Comparison of ENCODE assay signal across 39 cellular contexts in genomic region chr4:55530167-55530566, GRCh38.
"Had no signal": no experiment of that assay in that cellular context is flagged by ENCODE, and none has a peak within 500 bp of the region (broad histone marks: within the 10 kb centered on the region; RNA-seq: fewer than 3 reads in every experiment).

No MANE protein-coding gene starts in this region.

- H3K4me3 Mint-ChIP-seq: activated naive CD4-positive, alpha-beta T cell treated with anti-CD3 and anti-CD28 coated beads for 36 hours; activated naive CD4-positive, alpha-beta T cell treated with anti-CD3 and anti-CD28 coated beads, Interleukin-2, amount 10 ng/mL, durations not matched to agents 7 days and 5 days; activated naive CD4-positive, alpha-beta T cell treated with anti-CD3 and anti-CD28 coated beads, Interleukin-2, amount 50 U/mL, for 24 hours; activated naive CD8-positive, alpha-beta T cell; activated naive CD8-positive, alpha-beta T cell treated with anti-CD3 and anti-CD28 coated beads for 36 hours; activated naive CD8-positive, alpha-beta T cell treated with anti-CD3 and anti-CD28 coated beads, Interleukin-2, amount 10 ng/mL, durations not matched to agents 7 days and 5 days; activated naive CD8-positive, alpha-beta T cell treated with anti-CD3 and anti-CD28 coated beads, Interleukin-2, amount 50 U/mL, for 24 hours; activated T-cell treated with anti-CD3 and anti-CD28 coated beads, Interleukin-2, amount 50 U/mL, for 24 hours; activated T-cell treated with anti-CD3 and anti-CD28 coated beads, Interleukin-2, amount 50 U/mL, for 4 hours; activated T-cell treated with anti-CD3 and anti-CD28 coated beads, Interleukin-2, amount 50 U/mL, for 72 hours; activated T-helper 1 cell treated with anti-CD3 and anti-CD28 coated beads, Interleukin-12 subunit alpha, Interleukin-12 subunit beta, Interleukin-2, Interleukin-4 antibody, amounts not matched to agents 30 ng/mL and 10 ng/mL and 1 ng/mL, durations not matched to agents 14 hours and 24 hours and 36 hours; activated T-helper 17 cell treated with anti-CD3 and anti-CD28 coated beads, Interleukin-2, amount 50 U/mL, for 72 hours; brain; central memory CD8-positive, alpha-beta T cell had no signal

- H3K36me3 ChIP-seq: adrenal gland, ascending aorta, brain microvascular endothelial cell, breast epithelium, cardiac muscle cell had no signal

- H3K4me1 Mint-ChIP-seq: activated naive CD4-positive, alpha-beta T cell treated with anti-CD3 and anti-CD28 coated beads, Interleukin-2, amount 10 ng/mL, durations not matched to agents 7 days and 5 days; activated naive CD8-positive, alpha-beta T cell treated with anti-CD3 and anti-CD28 coated beads, Interleukin-2, amount 10 ng/mL, durations not matched to agents 7 days and 5 days; brain had no signal

- H3K9me3 ChIP-seq: adrenal gland, body of pancreas had no signal

- H3K4me1 ChIP-seq: adrenal gland, ascending aorta, body of pancreas, breast epithelium had no signal

- FAIRE-seq: astrocyte, bronchial epithelial cell had no signal

- H3K27ac Mint-ChIP-seq: activated naive CD4-positive, alpha-beta T cell treated with anti-CD3 and anti-CD28 coated beads for 36 hours; activated naive CD4-positive, alpha-beta T cell treated with anti-CD3 and anti-CD28 coated beads, Interleukin-2, amount 10 ng/mL, durations not matched to agents 7 days and 5 days; activated naive CD4-positive, alpha-beta T cell treated with anti-CD3 and anti-CD28 coated beads, Interleukin-2, amount 50 U/mL, for 24 hours; activated naive CD4-positive, alpha-beta T cell treated with anti-CD3 and anti-CD28 coated beads, Interleukin-2, amount 50 U/mL, for 72 hours; activated naive CD8-positive, alpha-beta T cell; activated naive CD8-positive, alpha-beta T cell treated with anti-CD3 and anti-CD28 coated beads for 36 hours; activated naive CD8-positive, alpha-beta T cell treated with anti-CD3 and anti-CD28 coated beads, Interleukin-2, amount 10 ng/mL, durations not matched to agents 7 days and 5 days; activated naive CD8-positive, alpha-beta T cell treated with anti-CD3 and anti-CD28 coated beads, Interleukin-2, amount 50 U/mL, for 24 hours; activated T-cell treated with anti-CD3 and anti-CD28 coated beads, Interleukin-2, amount 50 U/mL, for 24 hours; activated T-cell treated with anti-CD3 and anti-CD28 coated beads, Interleukin-2, amount 50 U/mL, for 72 hours; activated T-helper 1 cell treated with anti-CD3 and anti-CD28 coated beads, Interleukin-12 subunit alpha, Interleukin-12 subunit beta, Interleukin-2, Interleukin-4 antibody, amounts not matched to agents 30 ng/mL and 10 ng/mL and 1 ng/mL, durations not matched to agents 14 hours and 24 hours and 36 hours; activated T-helper 17 cell treated with anti-CD3 and anti-CD28 coated beads, Interleukin-2, amount 50 U/mL, for 72 hours; activated T-helper 2 cell treated with anti-CD3 and anti-CD28 coated beads, Interferon-gamma antibody, Interleukin-2, Interleukin-4, amounts not matched to agents 10 μg/mL and 5 μg/mL and 100 μg/mL, durations not matched to agents 14 hours and 24 hours and 36 hours; brain had no signal

- H3K4me3 ChIP-seq: adrenal gland, ascending aorta, body of pancreas, breast epithelium, cardiac muscle cell had no signal

- ATAC-seq: activated naive CD4-positive, alpha-beta T cell treated with anti-CD3 and anti-CD28 coated beads, Interleukin-2, amount 50 U/mL, for 72 hours; activated naive CD8-positive, alpha-beta T cell treated with anti-CD3 and anti-CD28 coated beads, Interleukin-2, amount 50 U/mL, for 24 hours; activated T-cell treated with anti-CD3 and anti-CD28 coated beads, Interleukin-2, amount 50 U/mL, for 4 hours; activated T-cell treated with anti-CD3 and anti-CD28 coated beads, Interleukin-2, amount 50 U/mL, for 72 hours; activated T-helper 17 cell treated with anti-CD3 and anti-CD28 coated beads, Interleukin-2, amount 50 U/mL, for 72 hours; body of pancreas had no signal

- DNase-seq: activated effector memory CD4-positive, alpha-beta T cell treated with anti-CD3 and anti-CD28 coated beads, Interleukin-2, amount 50 U/mL, for 16 hours; activated effector memory CD4-positive, alpha-beta T cell treated with Interleukin-2 at 50 U/mL for 16 hours; activated gamma-delta T cell; activated gamma-delta T cell treated with Interleukin-2 at 50 U/mL for 16 hours; activated naive CD4-positive, alpha-beta T cell; activated naive CD4-positive, alpha-beta T cell treated with anti-CD3 and anti-CD28 coated beads for 36 hours; activated naive CD4-positive, alpha-beta T cell treated with anti-CD3 and anti-CD28 coated beads, Interleukin-2, amount 10 ng/mL, durations not matched to agents 7 days and 5 days; activated naive CD4-positive, alpha-beta T cell treated with anti-CD3 and anti-CD28 coated beads, Interleukin-2, amount 50 U/mL, for 16 hours; activated naive CD4-positive, alpha-beta T cell treated with Interleukin-2 at 50 U/mL for 16 hours; activated naive CD8-positive, alpha-beta T cell treated with anti-CD3 and anti-CD28 coated beads for 36 hours; activated naive CD8-positive, alpha-beta T cell treated with anti-CD3 and anti-CD28 coated beads, Interleukin-2, amount 10 ng/mL, durations not matched to agents 7 days and 5 days; activated naive CD8-positive, alpha-beta T cell treated with anti-CD3 and anti-CD28 coated beads, Interleukin-2, amount 50 U/mL, for 24 hours; activated T-cell treated with anti-CD3 and anti-CD28 coated beads, Interleukin-2, amount 50 U/mL, for 24 hours; activated T-cell treated with anti-CD3 and anti-CD28 coated beads, Interleukin-2, amount 50 U/mL, for 4 hours; activated T-cell treated with anti-CD3 and anti-CD28 coated beads, Interleukin-2, amount 50 U/mL, for 48 hours; activated T-cell treated with anti-CD3 and anti-CD28 coated beads, Interleukin-2, amount 50 U/mL, for 72 hours; adrenal gland; amniotic stem cell; amygdala; anterior cingulate cortex; aorta; body of pancreas; brain microvascular endothelial cell; caudate nucleus; central memory CD4-positive, alpha-beta T cell; cerebellar nuclear complex had no signal

- H3K9me3 Mint-ChIP-seq: central memory CD8-positive, alpha-beta T cell had no signal

- H3K27me3 ChIP-seq: adrenal gland, ascending aorta, body of pancreas, brain microvascular endothelial cell, breast epithelium, cardiac muscle cell had no signal

- H3K27ac ChIP-seq: adrenal gland, ascending aorta, body of pancreas, brain microvascular endothelial cell, breast epithelium, cardiac muscle cell had no signal

- H3K27me3 Mint-ChIP-seq: activated naive CD4-positive, alpha-beta T cell treated with anti-CD3 and anti-CD28 coated beads, Interleukin-2, amount 10 ng/mL, durations not matched to agents 7 days and 5 days; activated naive CD4-positive, alpha-beta T cell treated with anti-CD3 and anti-CD28 coated beads, Interleukin-2, amount 50 U/mL, for 24 hours; activated naive CD8-positive, alpha-beta T cell; activated naive CD8-positive, alpha-beta T cell treated with anti-CD3 and anti-CD28 coated beads for 36 hours; activated naive CD8-positive, alpha-beta T cell treated with anti-CD3 and anti-CD28 coated beads, Interleukin-2, amount 10 ng/mL, durations not matched to agents 7 days and 5 days; activated naive CD8-positive, alpha-beta T cell treated with anti-CD3 and anti-CD28 coated beads, Interleukin-2, amount 50 U/mL, for 24 hours; activated T-cell treated with anti-CD3 and anti-CD28 coated beads, Interleukin-2, amount 50 U/mL, for 24 hours; activated T-helper 17 cell treated with anti-CD3 and anti-CD28 coated beads, Interleukin-2, amount 50 U/mL, for 72 hours; brain; central memory CD8-positive, alpha-beta T cell had no signal
